7 cellular contexts compared by ENCODE assay signal in genomic region chr20:1399678-1400366, GRCh38. TPM values are rescaled to one million over a fixed set of nuclear protein-coding genes. Genes with fewer than 3 reads are reported as not detected.
DNase-seq lines count a peak whose midpoint lies in the region; TF ChIP-seq lines count a peak whose summit lies in the region.
"Not testable (repeated sequence)": the region's sequence is repeated elsewhere in the genome, so short reads cannot be mapped to it uniquely, and the experiment has no call there.

No MANE protein-coding gene starts in this region.

- H3K4me1 ChIP-seq in mucosa of rectum (ENCODE audit: control insufficient read depth in 2 of 2, insufficient read depth in 2 of 2, low read length in 2 of 2) = peaks cover 9 to 33% of the 10 kb centered on the region in 2 donors

- not testable (repeated sequence) for TF ChIP-seq CTCF in MCF 10A (IDR thresholded peaks at IDR 0.05; ENCODE audit: unreplicated experiment); foreskin fibroblast (IDR thresholded peaks at IDR 0.05; ENCODE audit: low read depth, low read length)

- H3K4me3 Mint-ChIP-seq in MCF 10A (ENCODE audit: unreplicated experiment) = not testable (repeated sequence)

- H3K27ac ChIP-seq in mucosa of rectum (ENCODE audit: low read depth in 2 of 2, low read length in 2 of 2) = peak overlapping the region; percentile 70 to 72

- H3K9ac ChIP-seq in mucosa of rectum (ENCODE audit: low read depth in 1 of 2, low read length in 2 of 2) = peak overlapping the region in 1 of 2 donors; percentile 48

- H3K4me1 Mint-ChIP-seq in MCF 10A (ENCODE audit: insufficient read depth, unreplicated experiment) = peaks cover 17% of the 10 kb centered on the region

- POLR2A ChIA-PET in MCF 10A (lab: Yijun Ruan, JAX) = interaction anchor here (0.6 to 2.5 kb wide), 10 partner anchors 9 to 104 kb away, joined by 3 to 18 read pairs (median 4); partner anchors contain the start of gene SDCBP2

- not testable (repeated sequence) for BruUV-seq in MCF 10A (replicated peaks; lab: Mats Ljungman, UMichigan)

- peak overlapping the region; percentile 55 for H3K27ac Mint-ChIP-seq in MCF 10A (ENCODE audit: low read depth, unreplicated experiment)

- intact Hi-C loops in MCF 10A (cut with micrococcal nuclease) = not testable (repeated sequence)

- H3K4me3 ChIP-seq in foreskin fibroblast (ENCODE audit: low read depth in 1 of 2, low read length in 2 of 2) = not testable (repeated sequence)
- peak overlapping the region in 1 of 2 donors; percentile 13 for H3K4me3 ChIP-seq in mucosa of rectum (ENCODE audit: low read length in 2 of 2)

- CTCF ChIA-PET in MCF 10A (lab: Yijun Ruan, JAX) = interaction anchor here (0.6 to 1.8 kb wide), 8 partner anchors 37 to 1121 kb away, joined by 3 to 12 read pairs (median 4); no protein-coding TSS in a partner anchor

- not testable (repeated sequence) for H3K27me3 ChIP-seq in mucosa of rectum (ENCODE audit: control insufficient read depth in 2 of 2, insufficient read depth in 2 of 2, low read length in 2 of 2)

- not testable (repeated sequence) for H3K36me3 Mint-ChIP-seq in MCF 10A (ENCODE audit: insufficient read depth, unreplicated experiment)

- H3K9me3 Mint-ChIP-seq in MCF 10A (ENCODE audit: unreplicated experiment) = not testable (repeated sequence)

- H3K36me3 ChIP-seq in mucosa of rectum (ENCODE audit: control insufficient read depth in 2 of 2, insufficient read depth in 2 of 2, low read length in 2 of 2) = not testable (repeated sequence)

- H3K9me3 ChIP-seq in mucosa of rectum (ENCODE audit: control insufficient read depth in 2 of 2, low read length in 2 of 2) = not testable (repeated sequence)

- DNase-seq in EH (ENCODE audit: low read depth) = peak; percentile 79
- DNase-seq in LoVo (ENCODE audit: low spot score) = peak; percentile 69
- peak; percentile 79 for DNase-seq in NCI-H345 treated with DMSO at 0.1 percent for 48 hours (lab: John Stamatoyannopoulos, UW; ENCODE audit: unreplicated experiment)
- peak; percentile 48 to 50 for DNase-seq in SHP77 (lab: John Stamatoyannopoulos, UW)
- peak; percentile 15 for DNase-seq in MCF 10A (ENCODE audit: unreplicated experiment)
- DNase-seq in foreskin fibroblast = peak; percentile 64 to 67

- H3K27me3 Mint-ChIP-seq in MCF 10A (ENCODE audit: insufficient read depth, unreplicated experiment) = not testable (repeated sequence)

RNA-seq across cellular contexts. Expression of gene FKBP1A, which starts 7.0 kb away (rescaled TPM):
- total RNA-seq in MCF 10A (2022) = 209 and 217 TPM in 2 replicates

Comparison
In these comparisons a context has a peak if more than half of its experiments do, and no peak if none do; other contexts are left out.
1. DNase-seq: peak in every context shown above with its lines; median percentile 79 in EH; 79 in NCI-H345 treated with DMSO at 0.1 percent for 48 hours; 69 in LoVo; 66 in foreskin fibroblast; 49 in SHP77; 15 in MCF 10A.